29 cellular contexts compared by ENCODE assay signal in the genomic region with DNA sequence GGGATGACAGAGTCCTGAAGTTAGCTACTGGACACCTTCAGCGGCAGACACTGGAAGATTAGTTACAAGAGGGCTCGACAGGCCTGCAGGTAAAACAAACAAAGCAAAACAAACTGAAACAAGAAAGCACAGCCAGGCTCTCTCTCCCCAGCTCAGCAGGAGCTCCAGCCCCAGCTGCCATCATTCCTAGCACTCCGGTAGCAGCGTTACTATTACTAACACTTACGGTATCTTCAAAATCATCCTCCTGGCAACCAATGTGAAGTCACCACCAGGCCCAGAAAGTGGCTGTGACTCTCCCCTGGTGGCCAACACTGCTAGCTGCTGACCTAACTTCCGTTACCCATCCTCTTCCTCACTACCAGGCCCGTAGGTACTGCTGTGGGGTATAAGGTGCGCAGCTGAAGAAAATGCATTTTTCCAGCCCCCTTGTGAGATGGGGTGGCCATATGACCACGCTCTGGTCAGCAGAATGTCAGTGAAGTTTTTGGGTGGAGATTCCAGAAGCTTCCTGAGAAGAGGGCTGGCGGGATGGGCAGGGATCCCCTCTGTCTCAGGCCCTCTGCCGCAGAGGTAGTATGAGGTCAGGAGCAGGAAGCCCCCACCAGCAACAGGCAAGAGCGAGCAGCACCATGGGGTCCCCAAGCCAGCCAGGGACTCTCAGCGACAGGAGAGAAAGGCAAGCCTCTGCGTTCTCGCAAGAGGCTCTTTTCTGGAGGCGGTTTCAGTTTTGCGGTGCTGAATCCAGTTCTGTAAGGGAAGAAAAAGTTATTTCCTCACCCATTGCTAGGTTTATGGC. TPM values are rescaled to one million over a fixed set of nuclear protein-coding genes. Genes with fewer than 3 reads are reported as not detected.
DNase-seq lines count a peak whose midpoint lies in the region; ATAC-seq, FAIRE-seq and TF ChIP-seq lines count a peak whose summit lies in the region.
"Had no signal": no experiment of that assay in that cellular context is flagged by ENCODE, and none has a peak within 500 bp of the region (broad histone marks: within the 10 kb centered on the region; RNA-seq: fewer than 3 reads in every experiment).

No MANE protein-coding gene starts in this region.

- intact Hi-C loops in breast epithelium (cut with DNase I; ENCODE audit: low total_unique reads) (no loop called here), K562 (cut with micrococcal nuclease) (no loop called here)

- no peak for TF ChIP-seq RAD21 in K562 (CRISPR knock-in tag; conservative IDR thresholded peaks at IDR 0.05 in 1 of 2, IDR thresholded peaks at IDR 0.05 in 1 of 2)

- H3K36me3 Mint-ChIP-seq in type B pancreatic cell, result no peaks in the 10 kb centered on the region
- H3K36me3 Mint-ChIP-seq: natural killer cell; stimulated activated effector memory CD8-positive, alpha-beta T cell treated with anti-CD3 and anti-CD28 coated beads, Interleukin-12 subunit alpha, Interleukin-12 subunit beta, amount 100 ng/mL, for 72 hours had no signal

- no peak overlapping the region for H3K4me3 Mint-ChIP-seq in type B pancreatic cell
- H3K4me3 Mint-ChIP-seq: activated CD4-positive, alpha-beta T cell treated with anti-CD3 and anti-CD28 coated beads for 36 hours; activated T-cell treated with anti-CD3 and anti-CD28 coated beads, Interleukin-2, amount 50 U/mL, for 72 hours; natural killer cell; stimulated activated effector memory CD8-positive, alpha-beta T cell treated with anti-CD3 and anti-CD28 coated beads, Interleukin-12 subunit alpha, Interleukin-12 subunit beta, amount 100 ng/mL, for 72 hours had no signal

- H3K27ac ChIP-seq in breast epithelium (no peak overlapping the region), K562 (ENCODE audit: extremely low read depth, low read depth, low read length) (no peak overlapping the region)
- H3K27ac ChIP-seq: A549, BLaER1, esophagus muscularis mucosa, suprapubic skin had no signal

- H3K4me1 ChIP-seq in breast epithelium (no peaks in the 10 kb centered on the region), K562 (replicated peaks in 1 of 2; ENCODE audit: control insufficient read depth in 2 of 2, insufficient read depth in 2 of 2, low read length in 2 of 2) (no peaks in the 10 kb centered on the region)
- H3K4me1 ChIP-seq: A549, esophagus muscularis mucosa, HAP-1, suprapubic skin had no signal

- H3K27ac Mint-ChIP-seq in type B pancreatic cell, result no peak overlapping the region
- H3K27ac Mint-ChIP-seq: activated CD4-positive, alpha-beta T cell treated with anti-CD3 and anti-CD28 coated beads for 36 hours; activated T-cell treated with anti-CD3 and anti-CD28 coated beads, Interleukin-2, amount 50 U/mL, for 72 hours; natural killer cell; stimulated activated effector memory CD8-positive, alpha-beta T cell treated with anti-CD3 and anti-CD28 coated beads, Interleukin-12 subunit alpha, Interleukin-12 subunit beta, amount 100 ng/mL, for 72 hours had no signal

- no peak overlapping the region for H3K4me3 ChIP-seq in breast epithelium
- H3K4me3 ChIP-seq in LNCaP clone FGC (ENCODE audit: low read depth, low read length), result no peak overlapping the region
- H3K4me3 ChIP-seq in K562, result no peak overlapping the region
- H3K4me3 ChIP-seq: A549, BLaER1, esophagus muscularis mucosa, HAP-1, suprapubic skin had no signal

- H3K9me1 ChIP-seq in K562 (ENCODE audit: control insufficient read depth, insufficient read depth, low read length), result no peaks in the 10 kb centered on the region

- no peak overlapping the region for H2AFZ ChIP-seq in K562 (ENCODE audit: low read depth, low read length)

- 2% methylated on average over 17 of the region's 17 CpGs for WGBS in K562 (ENCODE audit: insufficient coverage, low coverage, missing lambda C conversion rate)

- H3K27me3 ChIP-seq in breast epithelium (no peaks in the 10 kb centered on the region), K562 (ENCODE audit: control insufficient read depth in 2 of 2, insufficient read depth in 2 of 2, low read length in 2 of 2) (peaks cover 33 to 62% of the 10 kb centered on the region in 2 experiments)
- H3K27me3 ChIP-seq: BLaER1, suprapubic skin had no signal

- H3K4me1 Mint-ChIP-seq in type B pancreatic cell (ENCODE audit: unreplicated experiment), result no peaks in the 10 kb centered on the region
- H3K4me1 Mint-ChIP-seq: natural killer cell; stimulated activated effector memory CD8-positive, alpha-beta T cell treated with anti-CD3 and anti-CD28 coated beads, Interleukin-12 subunit alpha, Interleukin-12 subunit beta, amount 100 ng/mL, for 72 hours had no signal

- FAIRE-seq in K562 (lab: Jason Lieb, UNC), result no peak
- FAIRE-seq: A549, D721Med, GM12892 had no signal

- BruUV-seq in K562 (replicated peaks; lab: Mats Ljungman, UMichigan), result no TSS peak

- in situ Hi-C loops in T47D (cut with HindIII; ENCODE audit: low pct_unique_long_range_greater_than_20kb, low sequenced_read_pairs) (no loop called here), K562 (cut with MboI) (no loop called here)

- no peaks in the 10 kb centered on the region for H3K79me2 ChIP-seq in K562 (ENCODE audit: control insufficient read depth, insufficient read depth, low read length)

- TF ChIP-seq CTCF in breast epithelium (IDR thresholded peaks at IDR 0.05) (no peak), LNCaP clone FGC (IDR thresholded peaks at IDR 0.05; ENCODE audit: control insufficient read depth, extremely low read depth, insufficient read depth) (0 out of 2 replicates have a peak, but pooled peaks have one; percentile 5), K562 (IDR thresholded peaks at IDR 0.05 in 2 of 3, conservative IDR thresholded peaks at IDR 0.05 in 1 of 3; ENCODE audit: insufficient read depth in 2 of 3, low read depth in 1 of 3, low read length in 3 of 3) (0 out of 6 replicates have a peak, but pooled peaks of 1 of the 3 experiments have one; percentile 18), type B pancreatic cell (conservative IDR thresholded peaks at IDR 0.05) (peak; percentile 29)

- POLR2A ChIA-PET in K562 (lab: Yijun Ruan, JAX), result interaction anchor here (0.6 kb wide), 1 partner anchor 17 kb away, joined by 3 read pairs; no protein-coding TSS in a partner anchor

- H3K36me3 ChIP-seq in breast epithelium (no peaks in the 10 kb centered on the region), K562 (ENCODE audit: control insufficient read depth, insufficient read depth, low read length) (no peaks in the 10 kb centered on the region)
- H3K36me3 ChIP-seq: BLaER1, esophagus muscularis mucosa, HAP-1, suprapubic skin had no signal

- TF ChIP-seq POLR2A in breast epithelium (IDR thresholded peaks at IDR 0.05), result no peak
- TF ChIP-seq POLR2A in K562 (conservative IDR thresholded peaks at IDR 0.05), result no peak

- peak; percentile 5 to 21 for DNase-seq in T47D (ENCODE audit: low read depth in 1 of 2, low spot score in 1 of 2)
- DNase-seq in breast epithelium (ENCODE audit: low spot score in 2 of 2), result no peak
- DNase-seq in LNCaP clone FGC (ENCODE audit: low read depth), result peak; percentile 42
- DNase-seq in K562 (ENCODE audit: extremely low read depth in 1 of 4, low spot score in 3 of 4), result no peak
- no peak for DNase-seq in type B pancreatic cell (ENCODE audit: extremely low spot score, unreplicated experiment)
- no peak for DNase-seq in GF-D8 (lab: John Stamatoyannopoulos, UW)
- no peak for DNase-seq in KG1 (lab: John Stamatoyannopoulos, UW)
- DNase-seq: activated CD4-positive, alpha-beta T cell treated with anti-CD3 and anti-CD28 coated beads for 36 hours; activated naive CD4-positive, alpha-beta T cell treated with anti-CD3 and anti-CD28 coated beads, Interleukin-2, amount 50 U/mL, for 16 hours; activated T-cell treated with anti-CD3 and anti-CD28 coated beads, Interleukin-2, amount 50 U/mL, for 72 hours; aorta; cerebellar nuclear complex; effector CD4-positive, alpha-beta T cell; natural killer cell; NCI-H1105 treated with DMSO at 0.1 percent for 48 hours; NCI-H2171; posterior cingulate gyrus had no signal

- CTCF ChIA-PET in K562 (lab: Yijun Ruan, JAX; ENCODE audit: low intra/inter-chr PET ratio), result no interaction called here

- peaks cover 13% of the 10 kb centered on the region for H3K27me3 Mint-ChIP-seq in type B pancreatic cell

- peaks cover 3% of the 10 kb centered on the region; the same call in 1 of the 2 replicates for H4K20me1 ChIP-seq in K562 (replicated peaks; ENCODE audit: control insufficient read depth, insufficient read depth, low read length)
- H4K20me1 ChIP-seq: BLaER1 had no signal

- H3K9me3 ChIP-seq in breast epithelium (no peaks in the 10 kb centered on the region), K562 (replicated peaks; ENCODE audit: control insufficient read depth, insufficient read depth, low read depth, low read length) (no peaks in the 10 kb centered on the region)
- H3K9me3 ChIP-seq: A549, BLaER1, esophagus muscularis mucosa, HAP-1, suprapubic skin had no signal

- no peak overlapping the region for H3K9ac ChIP-seq in K562 (ENCODE audit: insufficient read depth in 1 of 2, low read depth in 2 of 2, low read length in 2 of 2)
- H3K9ac ChIP-seq: BLaER1 had no signal

- ATAC-seq in K562 (peak; percentile 60), esophagus mucosa (no peak)
- ATAC-seq: activated CD4-positive, alpha-beta T cell treated with anti-CD3 and anti-CD28 coated beads for 36 hours; activated T-cell treated with anti-CD3 and anti-CD28 coated beads, Interleukin-2, amount 50 U/mL, for 72 hours; natural killer cell; stimulated activated effector memory CD8-positive, alpha-beta T cell treated with anti-CD3 and anti-CD28 coated beads, Interleukin-12 subunit alpha, Interleukin-12 subunit beta, amount 100 ng/mL, for 72 hours had no signal

- no peak for TF ChIP-seq EP300 in K562 (IDR thresholded peaks at IDR 0.05; ENCODE audit: low read length)

- H3K4me2 ChIP-seq in K562 (ENCODE audit: insufficient read depth, low read length), result no peak overlapping the region
- H3K4me2 ChIP-seq: A549, BLaER1 had no signal

- no peaks in the 10 kb centered on the region for H3K9me3 Mint-ChIP-seq in type B pancreatic cell
- H3K9me3 Mint-ChIP-seq: activated T-cell treated with anti-CD3 and anti-CD28 coated beads, Interleukin-2, amount 50 U/mL, for 72 hours; natural killer cell; stimulated activated effector memory CD8-positive, alpha-beta T cell treated with anti-CD3 and anti-CD28 coated beads, Interleukin-12 subunit alpha, Interleukin-12 subunit beta, amount 100 ng/mL, for 72 hours had no signal

RNA-seq across cellular contexts. Expression of gene TBXT, which starts 37.4 kb away (rescaled TPM):
- not detected for total RNA-seq in breast epithelium
- total RNA-seq in K562 (2011; cell fraction: chromatin; rRNA removed; ENCODE audit: low replicate concordance), result not detected in 2 replicates
- total RNA-seq in K562 (2011; cell fraction: nucleolus; rRNA removed), result not detected in 2 replicates
- total RNA-seq in K562 (2011; cell fraction: nucleoplasm; rRNA removed), result not detected in 2 replicates
- total RNA-seq in K562 (2014; rRNA removed), result not detected in 2 replicates
- not detected in 2 replicates for total RNA-seq in K562 (2014; rRNA removed; fragmentation: Illumina TruSeq; extraction: Trizol)
- total RNA-seq in K562 (2015; rRNA removed; fragmentation: Illumina TruSeq; extraction: Trizol), result not detected in 2 replicates
- total RNA-seq in K562 (2021), result not detected in 2 replicates
- not detected in 2 replicates for polyA plus RNA-seq in K562 (2011; rRNA removed)
- polyA plus RNA-seq in K562 (2011; cell fraction: cytosol; rRNA removed), result not detected in 2 replicates
- polyA plus RNA-seq in K562 (2011; cell fraction: nucleus; rRNA removed), result not detected in 2 replicates
- polyA plus RNA-seq in K562 (2012), result not detected in 2 replicates
- not detected in 2 replicates for polyA plus RNA-seq in K562 (2014; fragmentation: Illumina TruSeq; extraction: Trizol)
- polyA plus RNA-seq in K562 (2014; fragmentation: Nextera tagmentation; extraction: Ambion mirVana), result not detected
- not detected in 2 replicates for polyA plus RNA-seq in K562 (2014; rRNA removed)
- polyA minus RNA-seq in K562 (2011; rRNA and poly(A)+ RNA removed), result not detected in 2 replicates
- polyA minus RNA-seq in K562 (2011; cell fraction: cytosol; rRNA and poly(A)+ RNA removed), result not detected in 2 replicates
- polyA minus RNA-seq in K562 (2011; cell fraction: nucleus; rRNA and poly(A)+ RNA removed), result not detected in 2 replicates
- total RNA-seq in type B pancreatic cell (ENCODE audit: low replicate concordance), result 0.85 and 2.0 TPM in 2 replicates
- total RNA-seq in esophagus mucosa, result not detected
- total RNA-seq: activated CD4-positive, alpha-beta T cell treated with anti-CD3 and anti-CD28 coated beads for 36 hours; activated CD8-positive, alpha-beta memory T cell treated with anti-CD3 and anti-CD28 coated beads for 36 hours; activated T-cell treated with anti-CD3 and anti-CD28 coated beads, Interleukin-2, amount 50 U/mL, for 72 hours; aorta; HT-29; LHCN-M2; natural killer cell; suprapubic skin had no signal
- polyA plus RNA-seq: A549, aorta had no signal

Comparison
In these comparisons a context has a peak if more than half of its experiments do, and no peak if none do; other contexts are left out.
1. DNase-seq: peak in T47D (2 of 2) and LNCaP clone FGC (single experiment); none in breast epithelium (0 of 2), K562 (0 of 4), type B pancreatic cell (single experiment), GF-D8 (single experiment) and KG1 (single experiment).
2. CTCF ChIP-seq: peak in LNCaP clone FGC (single experiment) and type B pancreatic cell (single experiment); none in breast epithelium (0 of 3).